ENCODE assay signal across 18 cellular contexts in genomic region chr6:93567164-93567563, GRCh38.
"Had no signal": no experiment of that assay in that cellular context is flagged by ENCODE, and none has a peak within 500 bp of the region (broad histone marks: within the 10 kb centered on the region; RNA-seq: fewer than 3 reads in every experiment).

No MANE protein-coding gene starts in this region.

- DNase-seq: activated B cell treated with CpG ODN at 0.5 μM for 24 hours; activated CD4-positive, alpha-beta memory T cell treated with anti-CD3 and anti-CD28 coated beads, Interleukin-2, amount 10 ng/mL, durations not matched to agents 7 days and 5 days; activated CD4-positive, alpha-beta T cell treated with anti-CD3 and anti-CD28 coated beads for 4 hours; activated CD8-positive, alpha-beta memory T cell treated with anti-CD3 and anti-CD28 coated beads, Interleukin-2, amount 10 ng/mL, durations not matched to agents 7 days and 5 days; dorsolateral prefrontal cortex; endodermal cell; foreskin keratinocyte; glutamatergic neuron; naive thymus-derived CD4-positive, alpha-beta T cell; pancreas; stimulated activated CD4-positive, alpha-beta T cell treated with anti-CD3 and anti-CD28 coated beads, Interleukin-12 subunit alpha, Interleukin-12 subunit beta, amount 100 ng/mL, for 4 hours; stimulated activated CD4-positive, alpha-beta T cell treated with anti-CD3 and anti-CD28 coated beads, Interleukin-1b, Interleukin-23, amount 100 ng/mL, for 48 hours; stimulated activated naive CD4-positive, alpha-beta T cell treated with Interleukin-2 at 50 U/mL for 16 hours; T-cell had no signal

- H3K4me1 ChIP-seq: foreskin keratinocyte, pancreas, tibial nerve, vagina had no signal

- ATAC-seq: activated CD8-positive, alpha-beta memory T cell treated with anti-CD3 and anti-CD28 coated beads, Interleukin-2, amount 10 ng/mL, durations not matched to agents 7 days and 5 days; foreskin keratinocyte; left lobe of liver; naive thymus-derived CD4-positive, alpha-beta T cell; pancreas; T-cell had no signal

- H3K9me3 ChIP-seq: pancreas, tibial nerve, vagina had no signal

- H3K4me3 ChIP-seq: dorsolateral prefrontal cortex, pancreas, tibial nerve, vagina had no signal

- H3K36me3 ChIP-seq: pancreas, tibial nerve, vagina had no signal

- H3K27me3 ChIP-seq: dorsolateral prefrontal cortex, foreskin keratinocyte, pancreas, tibial nerve, vagina had no signal

- H3K27ac ChIP-seq: dorsolateral prefrontal cortex, epithelial cell of prostate, foreskin keratinocyte, pancreas, tibial nerve, vagina had no signal
